Comparison of ENCODE assay signal across 1 cellular context in genomic region chr9:114278881-114279570, GRCh38.
A peak's percentile ranks its signal among the peaks of the same experiment; 100 is the strongest.
TF ChIP-seq lines count a peak whose summit lies in the region.

No MANE protein-coding gene starts in this region.

TF ChIP-seq in A549, 52 proteins besides CTCF, POLR2A, EP300 and RAD21 (continued from another document):
- TF ChIP-seq BCL3 (IDR thresholded peaks at IDR 0.05), result no peak
- TF ChIP-seq HOXB13 (CRISPR knock-in tag; IDR thresholded peaks at IDR 0.05; ENCODE audit: low read depth), result 0 out of 2 replicates have a peak, but pooled peaks have one; percentile 42
- TF ChIP-seq EHMT2 (IDR thresholded peaks at IDR 0.05; ENCODE audit: low read depth), result no peak
- no peak for TF ChIP-seq HOXB5 (CRISPR knock-in tag; IDR thresholded peaks at IDR 0.05)
- no peak for TF ChIP-seq REST (IDR thresholded peaks at IDR 0.05)
- no peak for TF ChIP-seq HEYL (CRISPR knock-in tag; IDR thresholded peaks at IDR 0.05)
- TF ChIP-seq HMGXB4 (CRISPR knock-in tag; IDR thresholded peaks at IDR 0.05; ENCODE audit: borderline replicate concordance), result no peak
- no peak for TF ChIP-seq HOXA7 (CRISPR knock-in tag; IDR thresholded peaks at IDR 0.05)
- peak in 1 of 2 experiments; percentile 58; a peak in 2 of 5 replicates for TF ChIP-seq JUN (IDR thresholded peaks at IDR 0.05)
- no peak for TF ChIP-seq POLR2AphosphoS2 (conservative IDR thresholded peaks at IDR 0.05; ENCODE audit: low read length)
- no peak for TF ChIP-seq NR3C1 (IDR thresholded peaks at IDR 0.05)
- TF ChIP-seq MYC (IDR thresholded peaks at IDR 0.05; ENCODE audit: borderline replicate concordance, low read length), result no peak
- TF ChIP-seq, protein P1, sequence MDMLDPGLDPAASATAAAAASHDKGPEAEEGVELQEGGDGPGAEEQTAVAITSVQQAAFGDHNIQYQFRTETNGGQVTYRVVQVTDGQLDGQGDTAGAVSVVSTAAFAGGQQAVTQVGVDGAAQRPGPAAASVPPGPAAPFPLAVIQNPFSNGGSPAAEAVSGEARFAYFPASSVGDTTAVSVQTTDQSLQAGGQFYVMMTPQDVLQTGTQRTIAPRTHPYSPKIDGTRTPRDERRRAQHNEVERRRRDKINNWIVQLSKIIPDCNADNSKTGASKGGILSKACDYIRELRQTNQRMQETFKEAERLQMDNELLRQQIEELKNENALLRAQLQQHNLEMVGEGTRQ (IDR thresholded peaks at IDR 0.05), result no peak
- no peak for TF ChIP-seq RNF2 (IDR thresholded peaks at IDR 0.05; ENCODE audit: borderline replicate concordance, low read depth)
- TF ChIP-seq RARB (CRISPR knock-in tag; IDR thresholded peaks at IDR 0.05), result no peak
- no peak for TF ChIP-seq ZC3H11A (IDR thresholded peaks at IDR 0.05)
- no peak for TF ChIP-seq FOXS1 (CRISPR knock-in tag; IDR thresholded peaks at IDR 0.05)
- TF ChIP-seq ZFP36 (IDR thresholded peaks at IDR 0.05; ENCODE audit: borderline replicate concordance, partially characterized antibody), result no peak
- TF ChIP-seq SMC3 (IDR thresholded peaks at IDR 0.05), result 0 out of 3 replicates have a peak, but pooled peaks have one; percentile 23
- TF ChIP-seq ZSCAN20 (CRISPR knock-in tag; IDR thresholded peaks at IDR 0.05), result no peak
- no peak for TF ChIP-seq KDM5A (IDR thresholded peaks at IDR 0.05)
- no peak for TF ChIP-seq CHD4 (IDR thresholded peaks at IDR 0.05; ENCODE audit: borderline replicate concordance)
- no peak for TF ChIP-seq CBX8 (IDR thresholded peaks at IDR 0.05)
- TF ChIP-seq ZNF302 (CRISPR knock-in tag; IDR thresholded peaks at IDR 0.05), result no peak
TF ChIP-seq in A549: peak in this region for 8.
